Comparison of ENCODE assay signal across 16 cellular contexts in genomic region chr16:19861811-19862327, GRCh38. TPM values are rescaled to one million over a fixed set of nuclear protein-coding genes. Genes with fewer than 3 reads are reported as not detected.
DNase-seq lines count a peak whose midpoint lies in the region; FAIRE-seq and TF ChIP-seq lines count a peak whose summit lies in the region.
"Had no signal": no experiment of that assay in that cellular context is flagged by ENCODE, and none has a peak within 500 bp of the region (broad histone marks: within the 10 kb centered on the region; RNA-seq: fewer than 3 reads in every experiment).

No MANE protein-coding gene starts in this region.

- H3K4me1 ChIP-seq in HUES6 (ENCODE audit: control insufficient read depth, insufficient read depth, low read length) (peaks cover 65% of the 10 kb centered on the region), H1 (replicated peaks in 1 of 4; ENCODE audit: control insufficient read depth in 3 of 4, insufficient read depth in 4 of 4, low read length in 3 of 4) (peaks cover 18 to 41% (median 39%) of the 10 kb centered on the region in 4 experiments)

- no peaks in the 10 kb centered on the region for H3K36me3 Mint-ChIP-seq in HFFc6 (ENCODE audit: low read depth)

- TF ChIP-seq CTCF in H1 (IDR thresholded peaks at IDR 0.05; ENCODE audit: control extremely low read depth in 1 of 3, insufficient read depth in 1 of 3, low read depth in 1 of 3, low read length in 3 of 3) (no peak), HFFc6 (IDR thresholded peaks at IDR 0.05) (no peak)

- H4K8ac ChIP-seq in H1 (ENCODE audit: extremely low read depth, insufficient read depth, low read length), result peak overlapping the region; percentile 96

- H3K27ac ChIP-seq in HUES6 (ENCODE audit: low read depth, low read length), result peak overlapping the region; percentile 95
- peak overlapping the region; percentile 93 for H3K27ac ChIP-seq in H1 (ENCODE audit: low read depth, low read length)
- H3K27ac ChIP-seq: cardiac muscle cell, neutrophil had no signal

- H3K4ac ChIP-seq in H1 (replicated peaks; ENCODE audit: insufficient read length, low read depth, low read length), result peak overlapping the region; percentile 86

- H3K9ac ChIP-seq in HUES6 (ENCODE audit: low read length) (peak overlapping the region; percentile 76), H1 (replicated peaks in 1 of 4; ENCODE audit: extremely low read depth in 1 of 4, low read depth in 3 of 4, low read length in 3 of 4) (peak overlapping the region in 3 of 4 experiments; percentile 49 to 64 (median 58); a peak in 6 of 7 replicates)

- H4K5ac ChIP-seq in H1 (ENCODE audit: insufficient read length, low read depth, low read length), result peak overlapping the region; percentile 97

- H3K14ac ChIP-seq in H1 (ENCODE audit: insufficient read length), result no peak overlapping the region

- H3K27me3 ChIP-seq in HUES6 (ENCODE audit: control insufficient read depth, insufficient read depth, low read length), result no peaks in the 10 kb centered on the region
- no peaks in the 10 kb centered on the region for H3K27me3 ChIP-seq in H1 (replicated peaks in 1 of 4; ENCODE audit: control insufficient read depth in 3 of 4, extremely low read depth in 1 of 4, insufficient read depth in 3 of 4, low read length in 3 of 4)
- H3K27me3 ChIP-seq: cardiac muscle cell, neutrophil had no signal

- H2AK5ac ChIP-seq in H1 (ENCODE audit: low read depth, low read length), result peak overlapping the region; percentile 100

- DNase-seq in H1 (ENCODE audit: low read depth in 1 of 2, low spot score in 2 of 2) (peak in 1 of 2 experiments; percentile 71), iPS-NIHi7 (ENCODE audit: extremely low spot score) (peak; percentile 60), retina (peak; percentile 87), GM12891 (ENCODE audit: insufficient read length, low spot score) (no peak), HFFc6 (no peak), SIG-M5 treated with dmso at 0.1 percent for 504 hours (lab: John Stamatoyannopoulos, UW; ENCODE audit: unreplicated experiment) (no peak)
- no peak for DNase-seq in central memory CD4-positive, alpha-beta T cell
- DNase-seq: activated effector memory CD4-positive, alpha-beta T cell treated with Interleukin-2 at 50 U/mL for 16 hours; DND-41; NCI-H1105; NCI-H446 treated with DMSO at 0.1 percent for 48 hours; T-helper 2 cell had no signal

- no peak overlapping the region for H2AFZ ChIP-seq in H1 (ENCODE audit: low read length)

- peak overlapping the region; percentile 61 to 88 for H3K4me2 ChIP-seq in H1 (ENCODE audit: insufficient read depth in 1 of 2, low read depth in 2 of 2, low read length in 2 of 2)

- H4K91ac ChIP-seq in H1 (replicated peaks; ENCODE audit: insufficient read length, low read length), result peak overlapping the region; percentile 97

- no peak overlapping the region for H3K27ac Mint-ChIP-seq in HFFc6

- H3K27me3 Mint-ChIP-seq in HFFc6 (ENCODE audit: insufficient read depth), result no peaks in the 10 kb centered on the region; the same call in 1 of the 2 replicates

- no peaks in the 10 kb centered on the region for H3K4me1 Mint-ChIP-seq in HFFc6 (ENCODE audit: low read depth)

- H3K4me3 ChIP-seq in HUES6 (ENCODE audit: low read depth, low read length) (peak overlapping the region; percentile 47), H1 (ENCODE audit: extremely low read depth in 1 of 4, insufficient read depth in 2 of 4, low read depth in 3 of 4, low read length in 4 of 4) (peak overlapping the region; percentile 18 to 49 (median 32); a peak in 6 of 8 replicates)
- H3K4me3 ChIP-seq: cardiac muscle cell had no signal

- H3K18ac ChIP-seq in H1 (ENCODE audit: extremely low read depth, low read length), result peak overlapping the region; percentile 100

- H4K20me1 ChIP-seq in H1 (replicated peaks in 1 of 2; ENCODE audit: control insufficient read depth in 1 of 2, insufficient read depth in 2 of 2, low read length in 2 of 2), result peaks cover 0 to 1% of the 10 kb centered on the region in 2 experiments

- H3K9me3 Mint-ChIP-seq in HFFc6, result no peaks in the 10 kb centered on the region

- peak overlapping the region; percentile 83; the same call in 1 of the 2 replicates for H2BK15ac ChIP-seq in H1 (ENCODE audit: low read length)

- no peak overlapping the region for H3K4me3 Mint-ChIP-seq in HFFc6

- H2BK12ac ChIP-seq in H1 (ENCODE audit: low read depth, low read length), result peak overlapping the region; percentile 100

- H3K56ac ChIP-seq in H1 (replicated peaks; ENCODE audit: insufficient read length, low read depth, low read length), result peak overlapping the region; percentile 71

- POLR2A ChIA-PET in H1 (lab: Charles Lee; ENCODE audit: partially characterized antibody), result interaction anchor here (0.7 to 9.2 kb wide), 12 partner anchors 9 to 155 kb away, joined by 3 to 114 read pairs (median 5); partner anchors contain the start of genes GPRC5B, IQCK and KNOP1

- WGBS in H1 (ENCODE audit: extremely low coverage in 1 of 2, insufficient coverage in 1 of 2, insufficient read length in 1 of 2, insufficient replicate concordance in 2 of 2, low coverage in 1 of 2, low lambda C conversion rate in 2 of 2, missing lambda C conversion rate in 1 of 2), 2 experiments, result 14% methylated on average over 15 of the region's 16 CpGs; no CpG with 5 or more reads in 1 of the 2 experiments

- H3K9me3 ChIP-seq in HUES6 (ENCODE audit: control insufficient read depth, insufficient read depth, low read depth, low read length) (no peaks in the 10 kb centered on the region), H1 (ENCODE audit: insufficient read depth in 2 of 2, low read depth in 1 of 2, low read length in 1 of 2) (no peaks in the 10 kb centered on the region)
- H3K9me3 ChIP-seq: neutrophil had no signal

- CTCF ChIA-PET in H1 (lab: Charles Lee; ENCODE audit: partially characterized antibody), result interaction anchor here (0.7 to 2.1 kb wide), 4 partner anchors 9 to 55 kb away, joined by 3 to 7 read pairs (median 3); no protein-coding TSS in a partner anchor

- H2BK20ac ChIP-seq in H1 (ENCODE audit: low read length), result peak overlapping the region; percentile 99

- TF ChIP-seq EP300 in H1 (IDR thresholded peaks at IDR 0.05; ENCODE audit: borderline replicate concordance in 1 of 2, low read depth in 2 of 2, low read length in 2 of 2), result peak in 1 of 2 experiments; percentile 23; a peak in 1 of 3 replicates

- no peak; a peak in 1 of 4 replicates for TF ChIP-seq RAD21 in H1 (IDR thresholded peaks at IDR 0.05 in 1 of 2, conservative IDR thresholded peaks at IDR 0.05 in 1 of 2; ENCODE audit: low read depth in 2 of 2, low read length in 2 of 2)

- peak overlapping the region; percentile 100 for H2BK5ac ChIP-seq in H1 (ENCODE audit: low read depth, low read length)

- H3K23me2 ChIP-seq in H1 (ENCODE audit: low read depth, low read length), result peaks cover 7% of the 10 kb centered on the region

- H2BK120ac ChIP-seq in H1 (replicated peaks; ENCODE audit: low read depth, low read length), result peak overlapping the region; percentile 89

- H3K36me3 ChIP-seq in HUES6 (ENCODE audit: control insufficient read depth, insufficient read depth, low read length) (peaks cover 45% of the 10 kb centered on the region), H1 (ENCODE audit: control insufficient read depth in 2 of 4, insufficient read depth in 4 of 4, low read length in 3 of 4) (peaks cover 9 to 63% (median 26%) of the 10 kb centered on the region in 4 experiments; a peak in 7 of 8 replicates)
- H3K36me3 ChIP-seq: cardiac muscle cell, neutrophil had no signal

- TF ChIP-seq POLR2A in H1 (IDR thresholded peaks at IDR 0.05; ENCODE audit: control extremely low read depth in 1 of 2, low read depth in 2 of 2, low read length in 2 of 2), result peak; percentile 50 to 66; a peak in 2 of 3 replicates
- no peak for TF ChIP-seq POLR2A in GM12891 (IDR thresholded peaks at IDR 0.05; ENCODE audit: low read depth, low read length)

- no peak overlapping the region for H3K23ac ChIP-seq in H1 (ENCODE audit: insufficient read length)

- peaks cover 0 to 41% of the 10 kb centered on the region in 2 experiments; a peak in 2 of 4 replicates for H3K79me2 ChIP-seq in H1 (ENCODE audit: control insufficient read depth in 1 of 2, insufficient read depth in 2 of 2, low read length in 2 of 2)

- FAIRE-seq in H1 (lab: Jason Lieb, UNC) (no peak), GM12891 (lab: Jason Lieb, UNC) (no peak)
- FAIRE-seq: keratinocyte had no signal

- peaks cover 2% of the 10 kb centered on the region for H3K79me1 ChIP-seq in H1 (ENCODE audit: low read depth, low read length)

TF ChIP-seq in H1, 55 proteins besides CTCF, POLR2A, EP300 and RAD21 (continues in another document):
- TF ChIP-seq TBP (IDR thresholded peaks at IDR 0.05; ENCODE audit: low read depth, low read length) (peak; percentile 48; the same call in 1 of the 2 replicates), POLR2AphosphoS5 (IDR thresholded peaks at IDR 0.05; ENCODE audit: low read depth, low read length) (0 out of 2 replicates have a peak, but pooled peaks have one; percentile 27), HDAC2 (IDR thresholded peaks at IDR 0.05; ENCODE audit: borderline replicate concordance in 1 of 2, low read depth in 2 of 2, low read length in 2 of 2) (no peak; a peak in 1 of 4 replicates), SP1 (IDR thresholded peaks at IDR 0.05; ENCODE audit: low read depth, low read length) (peak; percentile 63; the same call in 1 of the 2 replicates), SIX5 (IDR thresholded peaks at IDR 0.05; ENCODE audit: low read depth, low read length) (no peak)

TF ChIP-seq in GM12891, 5 proteins besides CTCF, POLR2A, EP300 and RAD21:
- TF ChIP-seq TAF1 (IDR thresholded peaks at IDR 0.05; ENCODE audit: low read depth, low read length) (no peak), POU2F2 (IDR thresholded peaks at IDR 0.05; ENCODE audit: low read depth, low read length) (no peak)

RNA-seq across cellular contexts. Expression of gene GPRC5B, which starts 22.8 kb away (rescaled TPM):
- total RNA-seq in H1 (2021; fragmentation: NEBNext Ultra II Directional; extraction: Animal tissue kit (Norgen Biotek cat#: 25700)), result 106 and 109 TPM in 2 replicates
- 160 and 196 TPM in 2 replicates for polyA plus RNA-seq in H1 (2011; rRNA removed)
- polyA plus RNA-seq in H1 (2011; cell fraction: cytosol; rRNA removed), result 130 TPM
- polyA plus RNA-seq in H1 (2011; cell fraction: nucleus; rRNA removed), result 137 TPM
- 86.5 to 102 TPM (median 91.9 TPM) in 4 replicates for polyA plus RNA-seq in H1 (2012, experiment 1 of 2)
- 82.1 TPM for polyA plus RNA-seq in H1 (2012, experiment 2 of 2)
- polyA plus RNA-seq in H1 (2013, experiment 1 of 2), result 171 TPM
- polyA plus RNA-seq in H1 (2013, experiment 2 of 2), result 188 TPM
- polyA minus RNA-seq in H1 (2011; rRNA and poly(A)+ RNA removed), result 99.0 and 101 TPM in 2 replicates
- polyA minus RNA-seq in H1 (2011; cell fraction: cytosol; rRNA and poly(A)+ RNA removed), result 96.7 TPM
- 80.6 TPM for polyA minus RNA-seq in H1 (2011; cell fraction: nucleus; rRNA and poly(A)+ RNA removed)
- 0.09 TPM for polyA plus RNA-seq in GM12891 (2012; ENCODE audit: low read depth, missing spikeins)
- total RNA-seq in HFFc6 (2021; fragmentation: NEBNext Ultra II Directional; extraction: Animal tissue kit (Norgen Biotek cat#: 25700)), result under 1 TPM; 0.14 to 0.48 (median 0.29) TPM

Comparison
In these comparisons a context has a peak if more than half of its experiments do, and no peak if none do; other contexts are left out.
1. DNase-seq: peak in iPS-NIHi7 (single experiment) and retina (single experiment); none in GM12891 (single experiment), central memory CD4-positive, alpha-beta T cell (single experiment), HFFc6 (single experiment) and SIG-M5 treated with dmso at 0.1 percent for 504 hours (single experiment).
2. RNA of gene GPRC5B, which starts 22.8 kb away (total RNA-seq): 106 to 109 TPM in H1; 0.14 to 0.48 TPM in HFFc6; every median in the first group is over 10 times any median in the second.